In genomic region chr20:38082894-38083293, GRCh38 we compare ENCODE assay signal across 1 cellular context.
TF ChIP-seq lines count a peak whose summit lies in the region.

No MANE protein-coding gene starts in this region.

TF ChIP-seq in HepG2, 621 proteins besides CTCF, POLR2A, EP300 and RAD21 (continues in another document):
- TF ChIP-seq ELF3 (CRISPR knock-in tag; IDR thresholded peaks at IDR 0.05) (peak; percentile 59), KLF11 (CRISPR knock-in tag; IDR thresholded peaks at IDR 0.05) (peak; percentile 86), DRAP1 (CRISPR knock-in tag; IDR thresholded peaks at IDR 0.05) (peak; percentile 57; the same call in 1 of the 2 replicates), SAP130 (CRISPR knock-in tag; IDR thresholded peaks at IDR 0.05; ENCODE audit: low read depth) (peak; percentile 73), ONECUT2 (CRISPR knock-in tag; IDR thresholded peaks at IDR 0.05) (peak; percentile 98), SIX4 (CRISPR knock-in tag; IDR thresholded peaks at IDR 0.05) (peak; percentile 83), CEBPB (IDR thresholded peaks at IDR 0.05; ENCODE audit: borderline replicate concordance, low read depth, low read length) (no peak), HDAC1 (CRISPR knock-in tag; IDR thresholded peaks at IDR 0.05) (peak; percentile 61; the same call in 1 of the 2 replicates), ZNF33B (CRISPR knock-in tag; IDR thresholded peaks at IDR 0.05) (no peak), NFKBIZ (CRISPR knock-in tag; IDR thresholded peaks at IDR 0.05) (peak; percentile 81; the same call in 1 of the 2 replicates), TFE3 (CRISPR knock-in tag; IDR thresholded peaks at IDR 0.05) (peak; percentile 43; the same call in 1 of the 2 replicates), CCAR2 (optimal IDR thresholded peaks at IDR 0.05; ENCODE audit: low read depth, low read length) (no peak), ZNF816 (CRISPR knock-in tag; IDR thresholded peaks at IDR 0.05; ENCODE audit: borderline replicate concordance) (no peak), SATB2 (CRISPR knock-in tag; IDR thresholded peaks at IDR 0.05) (no peak), NR2F6 (IDR thresholded peaks at IDR 0.05) (peak; percentile 81), NR2F6 (CRISPR knock-in tag; IDR thresholded peaks at IDR 0.05) (0 out of 2 replicates have a peak, but pooled peaks have one; percentile 55), SRSF9 (IDR thresholded peaks at IDR 0.05; ENCODE audit: borderline replicate concordance, insufficient read depth, low read depth, low read length, poor library complexity, severe bottlenecking) (no peak), DMTF1 (CRISPR knock-in tag; IDR thresholded peaks at IDR 0.05) (no peak), AGO1 (IDR thresholded peaks at IDR 0.05; ENCODE audit: low read depth, low read length, poor library complexity, severe bottlenecking) (no peak), KAT2B (IDR thresholded peaks at IDR 0.05; ENCODE audit: borderline replicate concordance, low read depth, low read length) (peak; percentile 45; the same call in 1 of the 2 replicates), SMC3 (IDR thresholded peaks at IDR 0.05; ENCODE audit: low read length) (peak; percentile 24), NCOA2 (CRISPR knock-in tag; IDR thresholded peaks at IDR 0.05) (peak; percentile 93), HMG20A (CRISPR knock-in tag; IDR thresholded peaks at IDR 0.05; ENCODE audit: borderline replicate concordance) (peak; percentile 85), ZNF12 (CRISPR knock-in tag; IDR thresholded peaks at IDR 0.05) (peak; percentile 58; the same call in 1 of the 2 replicates), PHF5A (CRISPR knock-in tag; IDR thresholded peaks at IDR 0.05; ENCODE audit: low read depth, unreplicated experiment) (peak; percentile 95), ZNF337 (CRISPR knock-in tag; IDR thresholded peaks at IDR 0.05; ENCODE audit: borderline replicate concordance, low read depth) (0 out of 2 replicates have a peak, but pooled peaks have one; percentile 58), ZNF646 (CRISPR knock-in tag; IDR thresholded peaks at IDR 0.05) (peak; percentile 94), KDM1A (CRISPR knock-in tag; IDR thresholded peaks at IDR 0.05) (0 out of 2 replicates have a peak, but pooled peaks have one; percentile 30), FOXA1 (IDR thresholded peaks at IDR 0.05) (no peak), FOXA1 (CRISPR knock-in tag; IDR thresholded peaks at IDR 0.05) (peak; percentile 71), ZNF24 (IDR thresholded peaks at IDR 0.05) (0 out of 2 replicates have a peak, but pooled peaks have one; percentile 19), FOXO1 (CRISPR knock-in tag; IDR thresholded peaks at IDR 0.05) (0 out of 2 replicates have a peak, but pooled peaks have one; percentile 27), ZNF7 (CRISPR knock-in tag; IDR thresholded peaks at IDR 0.05) (no peak), ZNF513 (CRISPR knock-in tag; conservative IDR thresholded peaks at IDR 0.05) (no peak), LCORL (IDR thresholded peaks at IDR 0.05) (peak; percentile 92), LCORL (CRISPR knock-in tag; IDR thresholded peaks at IDR 0.05) (peak; percentile 55; the same call in 1 of the 2 replicates), PHF21A (CRISPR knock-in tag; IDR thresholded peaks at IDR 0.05) (0 out of 2 replicates have a peak, but pooled peaks have one; percentile 15), HNF1A (IDR thresholded peaks at IDR 0.05; ENCODE audit: low read depth) (peak; percentile 64), HNF1A (CRISPR knock-in tag; IDR thresholded peaks at IDR 0.05; ENCODE audit: borderline replicate concordance) (peak; percentile 26; the same call in 1 of the 2 replicates), SMAD3 (CRISPR knock-in tag; IDR thresholded peaks at IDR 0.05) (peak; percentile 73; the same call in 1 of the 2 replicates), TCF7L2 (IDR thresholded peaks at IDR 0.05; ENCODE audit: low read depth, low read length) (peak; percentile 73), NFRKB (IDR thresholded peaks at IDR 0.05) (no peak), AFF4 (CRISPR knock-in tag; IDR thresholded peaks at IDR 0.05) (no peak), SOX5 (CRISPR knock-in tag; IDR thresholded peaks at IDR 0.05; ENCODE audit: borderline replicate concordance) (peak; percentile 99), ZNF136 (CRISPR knock-in tag; IDR thresholded peaks at IDR 0.05; ENCODE audit: low read depth) (peak; percentile 33; the same call in 1 of the 2 replicates)
